25 cellular contexts compared by ENCODE assay signal in the genomic region with DNA sequence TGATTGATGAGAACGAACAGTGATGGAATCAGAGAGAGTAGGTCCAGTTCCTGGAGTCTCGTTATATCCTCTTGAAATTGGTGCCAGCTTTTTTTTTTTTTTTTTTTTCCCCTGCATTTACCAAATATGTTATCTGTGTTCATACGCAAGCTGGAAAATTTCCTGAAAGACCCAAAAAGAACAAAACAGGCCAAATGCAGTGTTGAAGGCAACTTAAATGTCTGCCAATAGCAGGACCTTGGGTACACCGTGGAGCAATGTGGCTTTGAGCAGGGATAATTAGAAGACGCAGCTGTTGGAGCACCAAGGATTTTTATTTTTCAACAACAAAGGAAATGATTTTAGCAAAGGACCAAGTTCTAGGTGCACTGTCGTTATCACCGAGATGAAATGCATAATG.
"Had no signal": no experiment of that assay in that cellular context is flagged by ENCODE, and none has a peak within 500 bp of the region (broad histone marks: within the 10 kb centered on the region; RNA-seq: fewer than 3 reads in every experiment).

No MANE protein-coding gene starts in this region.

- H3K4me1 ChIP-seq: body of pancreas, vagina had no signal

- H3K27ac ChIP-seq: body of pancreas, epithelial cell of prostate, left ventricle myocardium inferior, neutrophil, upper lobe of left lung, vagina had no signal

- DNase-seq: activated CD4-positive, alpha-beta memory T cell treated with anti-CD3 and anti-CD28 coated beads, Interleukin-2, amount 10 ng/mL, durations not matched to agents 7 days and 5 days; activated CD4-positive, alpha-beta T cell treated with anti-CD3 and anti-CD28 coated beads for 1 hour; activated CD4-positive, alpha-beta T cell treated with anti-CD3 and anti-CD28 coated beads, Interleukin-2, amount 10 ng/mL, durations not matched to agents 7 days and 5 days; activated T-cell treated with anti-CD3 and anti-CD28 coated beads, Interleukin-2, amount 50 U/mL, for 4 hours; aorta; body of pancreas; dermis blood vessel endothelial cell; effector CD4-positive, alpha-beta T cell; left ventricle myocardium inferior; mucosa of descending colon; naive B cell; nephron progenitor cell; small intestine; stimulated activated CD4-positive, alpha-beta T cell treated with anti-CD3 and anti-CD28 coated beads, Interleukin-1b, Interleukin-23, amount 100 ng/mL, for 48 hours; stimulated activated CD4-positive, alpha-beta T cell treated with anti-CD3 and anti-CD28 coated beads, Interleukin-4, amount 100 ng/mL, for 4 hours; stimulated activated CD8-positive, alpha-beta memory T cell treated with anti-CD3 and anti-CD28 coated beads, Interleukin-4, amount 100 ng/mL, for 48 hours; stimulated activated naive CD8-positive, alpha-beta T cell treated with anti-CD3 and anti-CD28 coated beads, Interleukin-15, amount 100 ng/mL, for 72 hours; substantia nigra; T-helper 17 cell; T1000; upper lobe of left lung had no signal

- H3K27me3 ChIP-seq: body of pancreas, neutrophil, upper lobe of left lung, vagina had no signal

- H3K4me3 ChIP-seq: body of pancreas, left ventricle myocardium inferior, lung, mucosa of descending colon, upper lobe of left lung, vagina had no signal

- H3K9me3 ChIP-seq: body of pancreas, mucosa of descending colon, neutrophil had no signal
